In the genomic region with DNA sequence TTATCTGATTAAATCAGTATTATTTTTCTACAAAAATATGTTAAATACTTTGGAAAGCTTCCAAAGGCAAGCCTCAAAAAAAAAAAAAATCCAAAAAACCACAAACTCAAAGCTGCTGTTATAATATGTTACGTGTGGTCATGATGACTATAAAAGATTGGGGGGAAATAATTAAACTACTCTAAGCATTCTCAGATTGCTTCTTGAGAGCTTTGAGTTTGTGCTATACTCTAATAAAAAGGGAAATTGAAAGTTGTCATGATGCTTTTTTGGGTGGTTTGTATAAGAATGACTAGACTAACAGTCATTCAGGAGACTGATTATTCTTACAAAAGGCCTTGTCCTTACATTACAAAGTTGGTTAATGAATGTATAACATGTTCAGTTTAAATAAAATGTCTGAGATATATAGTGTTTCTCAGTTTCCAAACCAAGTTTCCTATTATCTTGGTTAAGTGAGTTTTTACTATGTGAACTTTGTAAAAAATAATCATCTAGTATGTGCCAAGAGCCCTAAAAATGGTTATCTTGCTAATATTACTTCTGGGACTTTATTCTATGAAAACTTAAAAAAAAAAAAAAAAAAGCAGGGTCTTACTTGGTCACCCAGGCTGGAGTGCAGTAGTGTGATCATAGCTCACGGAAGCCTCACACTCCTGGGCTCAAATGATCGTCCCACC, we compare ENCODE assay signal across 13 cellular contexts.
DNase-seq lines count a peak whose midpoint lies in the region; ATAC-seq and TF ChIP-seq lines count a peak whose summit lies in the region.
"Had no signal": no experiment of that assay in that cellular context is flagged by ENCODE, and none has a peak within 500 bp of the region (broad histone marks: within the 10 kb centered on the region; RNA-seq: fewer than 3 reads in every experiment).

No MANE protein-coding gene starts in this region.

- DNase-seq in AG20443 (ENCODE audit: low spot score) (peak; percentile 18), nephron progenitor cell (no peak), DMS153 treated with DMSO at 0.1 percent for 48 hours (lab: John Stamatoyannopoulos, UW; ENCODE audit: unreplicated experiment) (no peak), breast epithelium (ENCODE audit: low spot score in 2 of 2) (no peak)
- DNase-seq in activated T-helper 2 cell treated with anti-CD3 and anti-CD28 coated beads, Interferon-gamma antibody, Interleukin-2, Interleukin-4, amounts not matched to agents 10 μg/mL and 5 μg/mL and 100 μg/mL, durations not matched to agents 14 hours and 24 hours and 36 hours (ENCODE audit: low spot score): no peak
- no peak for DNase-seq in activated effector memory CD4-positive, alpha-beta T cell treated with anti-CD3 and anti-CD28 coated beads, Interleukin-2, amount 50 U/mL, for 16 hours
- DNase-seq: activated CD4-positive, alpha-beta T cell treated with anti-CD3 and anti-CD28 coated beads, Interleukin-2, amount 50 U/mL, for 48 hours; brain microvascular endothelial cell; NCI-H226 had no signal

- H3K4me1 ChIP-seq in breast epithelium: no peaks in the 10 kb centered on the region

- H3K27me3 ChIP-seq in breast epithelium: no peaks in the 10 kb centered on the region
- H3K27me3 ChIP-seq: brain microvascular endothelial cell had no signal

- no peaks in the 10 kb centered on the region for H3K9me3 ChIP-seq in breast epithelium

- peaks cover 64% of the 10 kb centered on the region for H3K4me1 Mint-ChIP-seq in activated T-helper 2 cell treated with anti-CD3 and anti-CD28 coated beads, Interferon-gamma antibody, Interleukin-2, Interleukin-4, amounts not matched to agents 10 μg/mL and 5 μg/mL and 100 μg/mL, durations not matched to agents 14 hours and 24 hours and 36 hours (ENCODE audit: low read depth)
- peaks cover 4% of the 10 kb centered on the region for H3K4me1 Mint-ChIP-seq in nephron progenitor cell

- TF ChIP-seq CTCF in nephron progenitor cell (IDR thresholded peaks at IDR 0.05) (no peak), breast epithelium (IDR thresholded peaks at IDR 0.05) (no peak)

- ATAC-seq in GM18861 (IDR thresholded peaks at IDR 0.05; ENCODE audit: unreplicated experiment) (peak; percentile 54), HG02678 (IDR thresholded peaks at IDR 0.05; ENCODE audit: unreplicated experiment) (peak; percentile 58)

- peaks cover 52% of the 10 kb centered on the region for H3K36me3 Mint-ChIP-seq in activated T-helper 2 cell treated with anti-CD3 and anti-CD28 coated beads, Interferon-gamma antibody, Interleukin-2, Interleukin-4, amounts not matched to agents 10 μg/mL and 5 μg/mL and 100 μg/mL, durations not matched to agents 14 hours and 24 hours and 36 hours (ENCODE audit: low read depth)
- peaks cover 15% of the 10 kb centered on the region for H3K36me3 Mint-ChIP-seq in nephron progenitor cell (ENCODE audit: low read depth)

- H3K4me3 ChIP-seq in breast epithelium: no peak overlapping the region

- H3K27me3 Mint-ChIP-seq in activated T-helper 2 cell treated with anti-CD3 and anti-CD28 coated beads, Interferon-gamma antibody, Interleukin-2, Interleukin-4, amounts not matched to agents 10 μg/mL and 5 μg/mL and 100 μg/mL, durations not matched to agents 14 hours and 24 hours and 36 hours (ENCODE audit: low read depth): no peaks in the 10 kb centered on the region
- peaks cover 3% of the 10 kb centered on the region for H3K27me3 Mint-ChIP-seq in nephron progenitor cell (ENCODE audit: low read depth, poor library complexity)

- no peak overlapping the region for H3K27ac ChIP-seq in breast epithelium
- H3K27ac ChIP-seq: brain microvascular endothelial cell, KMS-11 had no signal

- H3K4me3 Mint-ChIP-seq in activated T-helper 2 cell treated with anti-CD3 and anti-CD28 coated beads, Interferon-gamma antibody, Interleukin-2, Interleukin-4, amounts not matched to agents 10 μg/mL and 5 μg/mL and 100 μg/mL, durations not matched to agents 14 hours and 24 hours and 36 hours (ENCODE audit: low read depth): no peak overlapping the region
- no peak overlapping the region for H3K4me3 Mint-ChIP-seq in nephron progenitor cell
- H3K4me3 Mint-ChIP-seq: CD14-positive monocyte had no signal

- no peaks in the 10 kb centered on the region for H3K36me3 ChIP-seq in breast epithelium
- H3K36me3 ChIP-seq: brain microvascular endothelial cell had no signal

- TF ChIP-seq POLR2A in breast epithelium (IDR thresholded peaks at IDR 0.05): no peak

- intact Hi-C loops in activated T-helper 2 cell treated with anti-CD3 and anti-CD28 coated beads, Interferon-gamma antibody, Interleukin-2, Interleukin-4, amounts not matched to agents 10 μg/mL and 5 μg/mL and 100 μg/mL, durations not matched to agents 14 hours and 24 hours and 36 hours (cut with micrococcal nuclease): loop anchor here (2.0 to 5.0 kb wide), 3 partner anchors 50 to 140 kb away; no protein-coding TSS in a partner anchor
- intact Hi-C loops in breast epithelium (cut with DNase I; ENCODE audit: low total_unique reads): no loop called here

- H3K27ac Mint-ChIP-seq in activated T-helper 2 cell treated with anti-CD3 and anti-CD28 coated beads, Interferon-gamma antibody, Interleukin-2, Interleukin-4, amounts not matched to agents 10 μg/mL and 5 μg/mL and 100 μg/mL, durations not matched to agents 14 hours and 24 hours and 36 hours: peak overlapping the region; percentile 70
- no peak overlapping the region for H3K27ac Mint-ChIP-seq in nephron progenitor cell

- peaks cover 9% of the 10 kb centered on the region for H3K9me3 Mint-ChIP-seq in activated T-helper 2 cell treated with anti-CD3 and anti-CD28 coated beads, Interferon-gamma antibody, Interleukin-2, Interleukin-4, amounts not matched to agents 10 μg/mL and 5 μg/mL and 100 μg/mL, durations not matched to agents 14 hours and 24 hours and 36 hours
- H3K9me3 Mint-ChIP-seq in nephron progenitor cell: peaks cover 9% of the 10 kb centered on the region
